Comparison of ENCODE assay signal across 27 cellular contexts in the genomic region with DNA sequence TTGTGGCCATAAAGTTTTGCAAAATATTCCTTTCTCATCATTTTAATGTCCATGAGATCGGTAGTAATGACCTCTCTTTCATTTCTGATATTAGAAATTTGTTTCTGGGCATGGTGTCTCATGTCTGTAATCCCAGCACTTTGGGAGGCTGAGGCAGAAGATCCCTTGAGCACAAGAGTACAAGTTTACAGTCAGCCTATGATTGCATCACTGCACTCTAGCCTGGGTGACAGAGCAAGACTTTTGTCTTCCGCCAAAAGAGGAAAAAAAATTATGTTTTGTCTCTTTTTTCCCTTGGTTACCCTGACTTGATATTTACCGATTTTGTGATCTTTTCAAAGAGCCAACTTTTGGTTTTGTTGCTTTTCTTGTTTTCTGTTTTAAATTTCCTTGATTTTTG. TPM values are rescaled to one million over a fixed set of nuclear protein-coding genes. Genes with fewer than 3 reads are reported as not detected.
"Had no signal": no experiment of that assay in that cellular context is flagged by ENCODE, and none has a peak within 500 bp of the region (broad histone marks: within the 10 kb centered on the region; RNA-seq: fewer than 3 reads in every experiment).

No MANE protein-coding gene starts in this region.

- ATAC-seq: left lobe of liver; naive thymus-derived CD4-positive, alpha-beta T cell; psoas muscle; right lobe of liver; stimulated activated effector memory CD8-positive, alpha-beta T cell treated with anti-CD3 and anti-CD28 coated beads, Interleukin-12 subunit alpha, Interleukin-12 subunit beta, amount 100 ng/mL, for 72 hours; stimulated activated naive CD8-positive, alpha-beta T cell treated with anti-CD3 and anti-CD28 coated beads, Interleukin-15, Interleukin-2, amounts not matched to agents 100 U/mL and 50 U/mL, for 24 hours had no signal

- H3K27me3 ChIP-seq: hepatocyte, neutrophil, right lobe of liver, suprapubic skin had no signal

- H3K27ac ChIP-seq: hepatocyte, neutrophil, psoas muscle, right lobe of liver, suprapubic skin, thyroid gland had no signal

- H2AFZ ChIP-seq: hepatocyte had no signal

- DNase-seq: effector CD4-positive, alpha-beta T cell; endodermal cell; foreskin melanocyte; head of caudate nucleus; kidney glomerular epithelial cell; mammary epithelial cell; naive thymus-derived CD4-positive, alpha-beta T cell; psoas muscle; retina; right lobe of liver; stimulated activated CD4-positive, alpha-beta T cell treated with anti-CD3 and anti-CD28 coated beads, Interleukin-4, amount 100 ng/mL, for 1 hour; stimulated activated CD8-positive, alpha-beta memory T cell treated with anti-CD3 and anti-CD28 coated beads, Interleukin-4, amount 100 ng/mL, for 48 hours; stimulated activated naive CD8-positive, alpha-beta T cell treated with anti-CD3 and anti-CD28 coated beads, Interleukin-15, Interleukin-2, amounts not matched to agents 100 U/mL and 50 U/mL, for 24 hours; thyroid gland had no signal

- H3K4me3 ChIP-seq: hepatocyte, psoas muscle, right lobe of liver, suprapubic skin, thyroid gland had no signal

- H3K4me2 ChIP-seq: hepatocyte had no signal

- H3K9me3 ChIP-seq: neutrophil, psoas muscle, right lobe of liver, suprapubic skin, thyroid gland had no signal

- H3K79me2 ChIP-seq: hepatocyte had no signal

- H3K36me3 ChIP-seq: neutrophil, right lobe of liver, suprapubic skin, thyroid gland had no signal

- FAIRE-seq: islet of Langerhans, urothelium cell line had no signal

- H3K4me1 ChIP-seq: psoas muscle, right lobe of liver, suprapubic skin, thyroid gland had no signal

RNA-seq across cellular contexts. Expression of a gene that starts 58.7 kb away (rescaled TPM):
- total RNA-seq: dermis microvascular lymphatic vessel endothelial cell; hepatocyte; left lobe of liver; lower leg skin; mammary epithelial cell; mesenteric fat pad; mononuclear cell; naive thymus-derived CD4-positive, alpha-beta T cell; osteoblast; psoas muscle; right lobe of liver; suprapubic skin; thyroid gland had no signal
- polyA plus RNA-seq: esophagus; hepatocyte; mammary epithelial cell; naive thymus-derived CD4-positive, alpha-beta T cell had no signal
